ENCODE assay signal across 8 cellular contexts in genomic region chr3:171458857-171459129, GRCh38. TPM values are rescaled to one million over a fixed set of nuclear protein-coding genes. Genes with fewer than 3 reads are reported as not detected.
DNase-seq lines count a peak whose midpoint lies in the region; ATAC-seq and TF ChIP-seq lines count a peak whose summit lies in the region.

No MANE protein-coding gene starts in this region.

- H3K27me3 Mint-ChIP-seq in mesothelial cell of epicardium (ENCODE audit: low read depth) = peaks cover 50% of the 10 kb centered on the region

- H3K27me3 ChIP-seq in left ventricle myocardium inferior (ENCODE audit: low read depth) (peaks cover 13% of the 10 kb centered on the region), uterus (no peaks in the 10 kb centered on the region)

- no peaks in the 10 kb centered on the region for H3K9me3 ChIP-seq in left ventricle myocardium inferior (replicated peaks)
- H3K9me3 ChIP-seq in uterus = no peaks in the 10 kb centered on the region

- H3K36me3 Mint-ChIP-seq in mesothelial cell of epicardium = no peaks in the 10 kb centered on the region

- DNase-seq in left ventricle myocardium inferior = no peak
- DNase-seq in left cardiac atrium = no peak
- DNase-seq in cardiac fibroblast (ENCODE audit: low read depth in 2 of 2) = no peak
- no peak for DNase-seq in mesothelial cell of epicardium (ENCODE audit: low spot score in 2 of 2, unreplicated experiment in 2 of 2)
- DNase-seq in uterus = no peak
- no peak for DNase-seq in 8988T
- no peak for DNase-seq in SKM-1 treated with dmso at 0.1 percent for 144 hours (lab: John Stamatoyannopoulos, UW; ENCODE audit: unreplicated experiment)

- peak overlapping the region; percentile 44 for H3K27ac Mint-ChIP-seq in mesothelial cell of epicardium

- H3K4me1 ChIP-seq in left ventricle myocardium inferior = peaks cover 74% of the 10 kb centered on the region
- no peaks in the 10 kb centered on the region for H3K4me1 ChIP-seq in uterus

- H3K4me3 Mint-ChIP-seq in mesothelial cell of epicardium = peak overlapping the region; percentile 93

- H3K9me3 Mint-ChIP-seq in mesothelial cell of epicardium = no peaks in the 10 kb centered on the region

- peak overlapping the region; percentile 87 for H3K27ac ChIP-seq in left ventricle myocardium inferior (replicated peaks)
- H3K27ac ChIP-seq in uterus = peak overlapping the region; percentile 67 to 72

- H3K4me1 Mint-ChIP-seq in mesothelial cell of epicardium = peaks cover 27% of the 10 kb centered on the region

- H3K4me3 ChIP-seq in left ventricle myocardium inferior (peak overlapping the region; percentile 84), cardiac fibroblast (replicated peaks in 1 of 2; ENCODE audit: low read depth in 2 of 2, low read length in 2 of 2) (peak overlapping the region; percentile 71 to 86), uterus (peak overlapping the region; percentile 52 to 61)

- TF ChIP-seq POLR2A in uterus (IDR thresholded peaks at IDR 0.05) = no peak

- H3K36me3 ChIP-seq in left ventricle myocardium inferior (no peaks in the 10 kb centered on the region), uterus (no peaks in the 10 kb centered on the region)

- intact Hi-C loops in left ventricle myocardium inferior (cut with micrococcal nuclease) (loop anchor here (10.0 kb wide), 1 partner anchor 264 kb away; no protein-coding TSS in a partner anchor), left cardiac atrium (cut with DNase I) (loop anchor here in 1 of 2 donors (5.0 to 10.0 kb wide), 2 partner anchors 134 to 271 kb away; no protein-coding TSS in a partner anchor), uterus (cut with DNase I; ENCODE audit: low total_unique reads) (no loop called here)

- ATAC-seq in left cardiac atrium (no peak), HG03095 (IDR thresholded peaks at IDR 0.05; ENCODE audit: unreplicated experiment) (no peak)

- TF ChIP-seq CTCF in left ventricle myocardium inferior (IDR thresholded peaks at IDR 0.05; ENCODE audit: borderline replicate concordance) = no peak
- TF ChIP-seq CTCF in cardiac fibroblast (IDR thresholded peaks at IDR 0.05; ENCODE audit: low read depth, low read length) = no peak
- TF ChIP-seq CTCF in mesothelial cell of epicardium (IDR thresholded peaks at IDR 0.05; ENCODE audit: unreplicated experiment) = no peak
- TF ChIP-seq CTCF in uterus (IDR thresholded peaks at IDR 0.05) = no peak

RNA-seq across cellular contexts. Expression of gene TNIK, which starts 1.4 kb away (rescaled TPM):
- total RNA-seq in left ventricle myocardium inferior = 28.6 TPM
- 10 to 100 TPM; 13.6 to 16.0 TPM for total RNA-seq in left cardiac atrium
- 7.3 to 9.3 TPM (median 8.8 TPM) in 3 replicates for total RNA-seq in mesothelial cell of epicardium
- 10 to 100 TPM in 1 of 4 donors, 1 to 10 TPM in 3; 1.5 to 20.3 (median 7.7) TPM for total RNA-seq in uterus
